23 cellular contexts compared by ENCODE assay signal in genomic region chr2:232126301-232127085, GRCh38.
DNase-seq lines count a peak whose midpoint lies in the region; ATAC-seq and TF ChIP-seq lines count a peak whose summit lies in the region.
"Had no signal": no experiment of that assay in that cellular context is flagged by ENCODE, and none has a peak within 500 bp of the region (broad histone marks: within the 10 kb centered on the region; RNA-seq: fewer than 3 reads in every experiment).

No MANE protein-coding gene starts in this region.

- H3K27ac Mint-ChIP-seq in endothelial cell (ENCODE audit: unreplicated experiment) (no peak overlapping the region), nephron progenitor cell (peak overlapping the region; percentile 78), immature natural killer cell (peak overlapping the region in 2 of 6 donors; percentile 21 to 40)
- H3K27ac Mint-ChIP-seq: activated naive CD4-positive, alpha-beta T cell treated with anti-CD3 and anti-CD28 coated beads for 36 hours; stimulated activated memory B cell treated with anti-CD40 and anti-IgM and Interleukin-4, amounts not matched to agents 10 μg/mL and 1 μg/mL and 100 μg/mL, for 72 hours had no signal

- H3K4me3 Mint-ChIP-seq in endothelial cell (ENCODE audit: unreplicated experiment) (peak overlapping the region; percentile 27), nephron progenitor cell (no peak overlapping the region), immature natural killer cell (no peak overlapping the region)
- H3K4me3 Mint-ChIP-seq: activated naive CD4-positive, alpha-beta T cell treated with anti-CD3 and anti-CD28 coated beads for 36 hours; brain; IgD-negative memory B cell; stimulated activated memory B cell treated with anti-CD40 and anti-IgM and Interleukin-4, amounts not matched to agents 10 μg/mL and 1 μg/mL and 100 μg/mL, for 72 hours had no signal

- H3K27me3 Mint-ChIP-seq in endothelial cell (ENCODE audit: unreplicated experiment): peaks cover 3% of the 10 kb centered on the region
- no peaks in the 10 kb centered on the region for H3K27me3 Mint-ChIP-seq in nephron progenitor cell (ENCODE audit: low read depth, poor library complexity)
- peaks cover 0 to 2% (median 0%) of the 10 kb centered on the region in 3 donors for H3K27me3 Mint-ChIP-seq in immature natural killer cell (ENCODE audit: low read depth in 3 of 3)
- H3K27me3 Mint-ChIP-seq: brain; IgD-negative memory B cell; stimulated activated memory B cell treated with anti-CD40 and anti-IgM and Interleukin-4, amounts not matched to agents 10 μg/mL and 1 μg/mL and 100 μg/mL, for 72 hours had no signal

- DNase-seq in GF-D8 (lab: John Stamatoyannopoulos, UW) (peak; percentile 30), NOMO-1 (lab: John Stamatoyannopoulos, UW; ENCODE audit: unreplicated experiment in 2 of 2) (peak; percentile 27 to 66), endothelial cell (ENCODE audit: low spot score) (no peak), nephron progenitor cell (peak; percentile 21), immature natural killer cell (no peak), GM20000 (ENCODE audit: low spot score) (no peak)
- DNase-seq: activated CD4-positive, alpha-beta T cell treated with anti-CD3 and anti-CD28 coated beads, Interleukin-2, amount 50 U/mL, for 48 hours; activated naive CD4-positive, alpha-beta T cell treated with anti-CD3 and anti-CD28 coated beads for 36 hours; C1 segment of cervical spinal cord; Caco-2; DND-41; head of caudate nucleus; NCI-H2081; NCI-H226; right lobe of liver; stimulated activated CD4-positive, alpha-beta T cell treated with anti-CD3 and anti-CD28 coated beads, Interleukin-4, amount 100 ng/mL, for 4 hours; SW 1271; T-helper 9 cell; upper lobe of left lung had no signal

- H3K36me3 Mint-ChIP-seq in endothelial cell (ENCODE audit: low read depth, unreplicated experiment) (peaks cover 4% of the 10 kb centered on the region), nephron progenitor cell (ENCODE audit: low read depth) (peaks cover 19% of the 10 kb centered on the region), immature natural killer cell (peaks cover 8 to 17% (median 12%) of the 10 kb centered on the region in 3 donors)

- no peaks in the 10 kb centered on the region for H3K9me3 Mint-ChIP-seq in endothelial cell (ENCODE audit: unreplicated experiment)
- H3K9me3 Mint-ChIP-seq in nephron progenitor cell: no peaks in the 10 kb centered on the region
- H3K9me3 Mint-ChIP-seq in immature natural killer cell: no peaks in the 10 kb centered on the region
- H3K9me3 Mint-ChIP-seq: activated naive CD4-positive, alpha-beta T cell treated with anti-CD3 and anti-CD28 coated beads for 36 hours; IgD-negative memory B cell; stimulated activated memory B cell treated with anti-CD40 and anti-IgM and Interleukin-4, amounts not matched to agents 10 μg/mL and 1 μg/mL and 100 μg/mL, for 72 hours had no signal

- ATAC-seq in HG03460 (IDR thresholded peaks at IDR 0.05; ENCODE audit: unreplicated experiment): no peak
- ATAC-seq: stimulated activated memory B cell treated with anti-CD40 and anti-IgM and Interleukin-4, amounts not matched to agents 10 μg/mL and 1 μg/mL and 100 μg/mL, for 72 hours had no signal

- TF ChIP-seq CTCF in endothelial cell (IDR thresholded peaks at IDR 0.05; ENCODE audit: unreplicated experiment): no peak
- TF ChIP-seq CTCF in nephron progenitor cell (IDR thresholded peaks at IDR 0.05): no peak
- TF ChIP-seq CTCF in GM20000 (IDR thresholded peaks at IDR 0.05; ENCODE audit: extremely low read depth, missing control alignments): no peak

- H3K4me1 Mint-ChIP-seq in endothelial cell (ENCODE audit: unreplicated experiment) (peaks cover 22% of the 10 kb centered on the region), nephron progenitor cell (peaks cover 10% of the 10 kb centered on the region), immature natural killer cell (no peaks in the 10 kb centered on the region)
- H3K4me1 Mint-ChIP-seq: brain; stimulated activated memory B cell treated with anti-CD40 and anti-IgM and Interleukin-4, amounts not matched to agents 10 μg/mL and 1 μg/mL and 100 μg/mL, for 72 hours had no signal

Comparison
In these comparisons a context has a peak if more than half of its experiments do, and no peak if none do; other contexts are left out.
1. DNase-seq: peak in GF-D8 (single experiment), NOMO-1 (2 of 2) and nephron progenitor cell (single experiment); none in endothelial cell (single experiment), immature natural killer cell (0 of 3) and GM20000 (single experiment).